ENCODE assay signal across 1 cellular context in the genomic region with DNA sequence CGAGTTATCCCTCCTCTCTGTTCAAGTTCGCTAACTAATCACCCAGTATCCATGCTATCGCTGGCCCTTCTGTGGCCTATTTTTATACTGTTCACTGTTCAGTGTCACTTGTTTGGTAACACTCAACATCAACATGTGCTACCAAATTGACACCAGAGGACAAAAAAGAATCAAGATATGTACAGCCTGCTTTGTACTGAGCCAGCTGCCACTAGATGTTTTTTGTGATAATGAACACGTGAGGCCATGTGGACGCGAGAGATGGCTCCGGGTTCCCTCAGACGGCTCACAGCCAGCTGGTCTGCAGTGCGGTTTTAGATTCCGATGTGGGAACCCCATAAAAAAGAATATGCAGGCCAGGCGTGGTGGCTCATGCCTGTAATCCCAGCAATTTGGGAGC.
TF ChIP-seq lines count a peak whose summit lies in the region.

No MANE protein-coding gene starts in this region.

TF ChIP-seq in HepG2, 621 proteins besides CTCF, POLR2A, EP300 and RAD21 (continued from another document):
- TF ChIP-seq, protein P1, sequence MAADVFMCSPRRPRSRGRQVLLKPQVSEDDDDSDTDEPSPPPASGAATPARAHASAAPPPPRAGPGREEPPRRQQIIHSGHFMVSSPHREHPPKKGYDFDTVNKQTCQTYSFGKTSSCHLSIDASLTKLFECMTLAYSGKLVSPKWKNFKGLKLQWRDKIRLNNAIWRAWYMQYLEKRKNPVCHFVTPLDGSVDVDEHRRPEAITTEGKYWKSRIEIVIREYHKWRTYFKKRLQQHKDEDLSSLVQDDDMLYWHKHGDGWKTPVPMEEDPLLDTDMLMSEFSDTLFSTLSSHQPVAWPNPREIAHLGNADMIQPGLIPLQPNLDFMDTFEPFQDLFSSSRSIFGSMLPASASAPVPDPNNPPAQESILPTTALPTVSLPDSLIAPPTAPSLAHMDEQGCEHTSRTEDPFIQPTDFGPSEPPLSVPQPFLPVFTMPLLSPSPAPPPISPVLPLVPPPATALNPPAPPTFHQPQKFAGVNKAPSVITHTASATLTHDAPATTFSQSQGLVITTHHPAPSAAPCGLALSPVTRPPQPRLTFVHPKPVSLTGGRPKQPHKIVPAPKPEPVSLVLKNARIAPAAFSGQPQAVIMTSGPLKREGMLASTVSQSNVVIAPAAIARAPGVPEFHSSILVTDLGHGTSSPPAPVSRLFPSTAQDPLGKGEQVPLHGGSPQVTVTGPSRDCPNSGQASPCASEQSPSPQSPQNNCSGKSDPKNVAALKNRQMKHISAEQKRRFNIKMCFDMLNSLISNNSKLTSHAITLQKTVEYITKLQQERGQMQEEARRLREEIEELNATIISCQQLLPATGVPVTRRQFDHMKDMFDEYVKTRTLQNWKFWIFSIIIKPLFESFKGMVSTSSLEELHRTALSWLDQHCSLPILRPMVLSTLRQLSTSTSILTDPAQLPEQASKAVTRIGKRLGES (CRISPR knock-in tag; IDR thresholded peaks at IDR 0.05; ENCODE audit: borderline replicate concordance) = no peak
- no peak for TF ChIP-seq ZFAT (CRISPR knock-in tag; conservative IDR thresholded peaks at IDR 0.05)
- no peak for TF ChIP-seq HOXA7 (CRISPR knock-in tag; IDR thresholded peaks at IDR 0.05)
- TF ChIP-seq ZNF878 (CRISPR knock-in tag; IDR thresholded peaks at IDR 0.05) = no peak
- no peak for TF ChIP-seq NAIF1 (CRISPR knock-in tag; IDR thresholded peaks at IDR 0.05; ENCODE audit: borderline replicate concordance)
- no peak for TF ChIP-seq RCOR2 (CRISPR knock-in tag; IDR thresholded peaks at IDR 0.05)
- no peak for TF ChIP-seq ZSCAN9 (CRISPR knock-in tag; IDR thresholded peaks at IDR 0.05; ENCODE audit: borderline replicate concordance)
- TF ChIP-seq SNAPC2 (CRISPR knock-in tag; IDR thresholded peaks at IDR 0.05) = no peak
- no peak for TF ChIP-seq POLR2AphosphoS5 (IDR thresholded peaks at IDR 0.05; ENCODE audit: low read depth, low read length)
- TF ChIP-seq SRSF4 (IDR thresholded peaks at IDR 0.05; ENCODE audit: low read depth, low read length, poor library complexity, severe bottlenecking) = no peak
TF ChIP-seq in HepG2: peak in this region for 0.
